22 cellular contexts compared by ENCODE assay signal in the genomic region with DNA sequence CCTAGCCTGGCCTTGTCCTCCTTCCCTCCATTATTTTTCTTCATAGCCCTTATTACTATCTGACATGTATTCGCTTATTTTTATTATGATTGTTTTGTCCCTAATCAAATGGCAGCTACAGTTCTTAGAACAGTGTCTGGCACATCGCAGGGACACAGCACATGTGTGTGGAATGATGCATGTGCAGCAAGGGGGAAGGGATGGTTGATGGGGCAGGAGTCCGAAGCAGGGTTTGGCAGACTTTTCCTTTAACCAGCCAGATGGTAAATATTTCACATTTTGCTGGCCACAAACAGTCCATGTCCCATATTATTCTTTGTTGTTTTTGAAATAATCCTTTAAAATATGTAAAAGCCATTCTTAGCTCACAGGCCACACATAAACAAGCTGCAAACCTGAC.
DNase-seq lines count a peak whose midpoint lies in the region; ATAC-seq, FAIRE-seq and TF ChIP-seq lines count a peak whose summit lies in the region.
"Had no signal": no experiment of that assay in that cellular context is flagged by ENCODE, and none has a peak within 500 bp of the region (broad histone marks: within the 10 kb centered on the region; RNA-seq: fewer than 3 reads in every experiment).

No MANE protein-coding gene starts in this region.

- H3K27ac Mint-ChIP-seq in brain, result peak overlapping the region in 3 of 5 experiments; percentile 10 to 86 (median 81)
- H3K27ac Mint-ChIP-seq: CD4-positive, alpha-beta T cell; GM23338 had no signal

- H3K4me3 ChIP-seq in AG10803 (ENCODE audit: low read length), result no peak overlapping the region
- H3K4me3 ChIP-seq: BLaER1 treated with 17β-estradiol and CSF1 and Interleukin-3, amounts not matched to agents 10 nM and 100 nM; GM23338 had no signal

- H3K9me3 Mint-ChIP-seq in brain, result no peaks in the 10 kb centered on the region
- H3K9me3 Mint-ChIP-seq: CD4-positive, alpha-beta T cell; CD8-positive, alpha-beta memory T cell; GM23338; H9 had no signal

- FAIRE-seq in urothelium cell line (lab: Jason Lieb, UNC), result no peak
- FAIRE-seq: GM12892 had no signal

- peaks cover 22% of the 10 kb centered on the region for H3K36me3 Mint-ChIP-seq in brain
- H3K36me3 Mint-ChIP-seq: CD14-positive monocyte had no signal

- peak; percentile 42 for DNase-seq in AG10803 (ENCODE audit: low read depth)
- peak; percentile 8 for DNase-seq in AG20443 (ENCODE audit: low spot score)
- DNase-seq in left lobe of liver (ENCODE audit: low spot score), result peak; percentile 45
- DNase-seq in DMS153 treated with DMSO at 0.1 percent for 48 hours (lab: John Stamatoyannopoulos, UW; ENCODE audit: unreplicated experiment), result no peak
- DNase-seq in urothelium cell line (ENCODE audit: low spot score), result no peak
- DNase-seq in NCI-H1930 (lab: John Stamatoyannopoulos, UW), result no peak
- DNase-seq: AML-193; BE2C; CD4-positive, alpha-beta T cell; CD8-positive, alpha-beta memory T cell; DMS 273 treated with DMSO at 0.1 percent for 48 hours; DMS53; DMS79 treated with DMSO at 0.1 percent for 48 hours; GF-D8; H9 had no signal

- H3K4me3 Mint-ChIP-seq in brain, result no peak overlapping the region
- H3K4me3 Mint-ChIP-seq: CD14-positive monocyte; CD4-positive, alpha-beta T cell; CD8-positive, alpha-beta memory T cell; GM23338; H9 had no signal

- H3K4me1 Mint-ChIP-seq in brain, result peaks cover 6% of the 10 kb centered on the region
- H3K4me1 Mint-ChIP-seq: CD8-positive, alpha-beta memory T cell; GM23338; H9 had no signal

- TF ChIP-seq CTCF in AG10803 (conservative IDR thresholded peaks at IDR 0.05; ENCODE audit: low read length) (no peak), brain (conservative IDR thresholded peaks at IDR 0.05) (no peak)

- H3K27me3 Mint-ChIP-seq in brain, result no peaks in the 10 kb centered on the region
- H3K27me3 Mint-ChIP-seq: CD4-positive, alpha-beta T cell; CD8-positive, alpha-beta memory T cell had no signal

- ATAC-seq in left lobe of liver (peak; percentile 87), HG02885 (IDR thresholded peaks at IDR 0.05; ENCODE audit: poor library complexity, unreplicated experiment) (no peak)
- ATAC-seq: GM23338, HCT116 had no signal

Comparison
In these comparisons a context has a peak if more than half of its experiments do, and no peak if none do; other contexts are left out.
1. DNase-seq: peak in AG10803 (single experiment), AG20443 (single experiment) and left lobe of liver (single experiment); none in DMS153 treated with DMSO at 0.1 percent for 48 hours (single experiment), urothelium cell line (single experiment) and NCI-H1930 (0 of 2).